In the genomic region with DNA sequence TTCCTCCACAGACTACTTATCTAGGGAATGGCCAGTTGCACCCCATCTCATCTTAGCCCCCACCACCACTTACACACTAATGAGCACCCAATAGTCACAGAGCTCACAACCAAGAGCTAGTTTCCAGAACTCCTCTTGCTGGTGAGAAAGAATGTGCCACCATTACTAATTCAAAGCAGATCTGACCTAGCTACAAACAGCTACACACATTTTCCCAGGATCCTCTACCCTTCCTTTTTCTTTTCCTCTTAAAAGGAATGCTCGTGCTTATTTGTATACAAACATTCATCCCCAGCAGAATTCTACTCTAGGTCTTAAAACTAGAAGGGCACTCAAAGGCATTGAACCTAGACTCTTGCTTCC, we compare ENCODE assay signal across 1 cellular context.
TF ChIP-seq lines count a peak whose summit lies in the region.

No MANE protein-coding gene starts in this region.

TF ChIP-seq in HepG2, 621 proteins besides CTCF, POLR2A, EP300 and RAD21 (continued from another document):
- TF ChIP-seq ZNF180 (CRISPR knock-in tag; IDR thresholded peaks at IDR 0.05; ENCODE audit: borderline replicate concordance, low read depth) = no peak
- TF ChIP-seq, protein P1, sequence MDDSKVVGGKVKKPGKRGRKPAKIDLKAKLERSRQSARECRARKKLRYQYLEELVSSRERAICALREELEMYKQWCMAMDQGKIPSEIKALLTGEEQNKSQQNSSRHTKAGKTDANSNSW (CRISPR knock-in tag; IDR thresholded peaks at IDR 0.05; ENCODE audit: borderline replicate concordance) = no peak
- no peak for TF ChIP-seq PHF5A (CRISPR knock-in tag; IDR thresholded peaks at IDR 0.05; ENCODE audit: low read depth, unreplicated experiment)
- no peak for TF ChIP-seq ZIK1 (CRISPR knock-in tag; IDR thresholded peaks at IDR 0.05; ENCODE audit: borderline replicate concordance, low read depth)
- TF ChIP-seq, protein P2, sequence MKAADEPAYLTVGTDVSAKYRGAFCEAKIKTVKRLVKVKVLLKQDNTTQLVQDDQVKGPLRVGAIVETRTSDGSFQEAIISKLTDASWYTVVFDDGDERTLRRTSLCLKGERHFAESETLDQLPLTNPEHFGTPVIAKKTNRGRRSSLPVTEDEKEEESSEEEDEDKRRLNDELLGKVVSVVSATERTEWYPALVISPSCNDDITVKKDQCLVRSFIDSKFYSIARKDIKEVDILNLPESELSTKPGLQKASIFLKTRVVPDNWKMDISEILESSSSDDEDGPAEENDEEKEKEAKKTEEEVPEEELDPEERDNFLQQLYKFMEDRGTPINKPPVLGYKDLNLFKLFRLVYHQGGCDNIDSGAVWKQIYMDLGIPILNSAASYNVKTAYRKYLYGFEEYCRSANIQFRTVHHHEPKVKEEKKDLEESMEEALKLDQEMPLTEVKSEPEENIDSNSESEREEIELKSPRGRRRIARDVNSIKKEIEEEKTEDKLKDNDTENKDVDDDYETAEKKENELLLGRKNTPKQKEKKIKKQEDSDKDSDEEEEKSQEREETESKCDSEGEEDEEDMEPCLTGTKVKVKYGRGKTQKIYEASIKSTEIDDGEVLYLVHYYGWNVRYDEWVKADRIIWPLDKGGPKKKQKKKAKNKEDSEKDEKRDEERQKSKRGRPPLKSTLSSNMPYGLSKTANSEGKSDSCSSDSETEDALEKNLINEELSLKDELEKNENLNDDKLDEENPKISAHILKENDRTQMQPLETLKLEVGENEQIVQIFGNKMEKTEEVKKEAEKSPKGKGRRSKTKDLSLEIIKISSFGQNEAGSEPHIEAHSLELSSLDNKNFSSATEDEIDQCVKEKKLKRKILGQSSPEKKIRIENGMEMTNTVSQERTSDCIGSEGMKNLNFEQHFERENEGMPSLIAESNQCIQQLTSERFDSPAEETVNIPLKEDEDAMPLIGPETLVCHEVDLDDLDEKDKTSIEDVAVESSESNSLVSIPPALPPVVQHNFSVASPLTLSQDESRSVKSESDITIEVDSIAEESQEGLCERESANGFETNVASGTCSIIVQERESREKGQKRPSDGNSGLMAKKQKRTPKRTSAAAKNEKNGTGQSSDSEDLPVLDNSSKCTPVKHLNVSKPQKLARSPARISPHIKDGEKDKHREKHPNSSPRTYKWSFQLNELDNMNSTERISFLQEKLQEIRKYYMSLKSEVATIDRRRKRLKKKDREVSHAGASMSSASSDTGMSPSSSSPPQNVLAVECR (CRISPR knock-in tag; IDR thresholded peaks at IDR 0.05; ENCODE audit: borderline replicate concordance) = no peak
- TF ChIP-seq MYC (CRISPR knock-in tag; IDR thresholded peaks at IDR 0.05; ENCODE audit: borderline replicate concordance) = no peak
- no peak for TF ChIP-seq ZNF235 (CRISPR knock-in tag; IDR thresholded peaks at IDR 0.05; ENCODE audit: borderline replicate concordance)
- TF ChIP-seq IRX3 (CRISPR knock-in tag; IDR thresholded peaks at IDR 0.05; ENCODE audit: borderline replicate concordance, low read depth) = no peak
- TF ChIP-seq KDM2A (CRISPR knock-in tag; IDR thresholded peaks at IDR 0.05; ENCODE audit: borderline replicate concordance, low read depth) = no peak
- no peak for TF ChIP-seq ZNF598 (CRISPR knock-in tag; IDR thresholded peaks at IDR 0.05; ENCODE audit: borderline replicate concordance)
- TF ChIP-seq, protein P3, sequence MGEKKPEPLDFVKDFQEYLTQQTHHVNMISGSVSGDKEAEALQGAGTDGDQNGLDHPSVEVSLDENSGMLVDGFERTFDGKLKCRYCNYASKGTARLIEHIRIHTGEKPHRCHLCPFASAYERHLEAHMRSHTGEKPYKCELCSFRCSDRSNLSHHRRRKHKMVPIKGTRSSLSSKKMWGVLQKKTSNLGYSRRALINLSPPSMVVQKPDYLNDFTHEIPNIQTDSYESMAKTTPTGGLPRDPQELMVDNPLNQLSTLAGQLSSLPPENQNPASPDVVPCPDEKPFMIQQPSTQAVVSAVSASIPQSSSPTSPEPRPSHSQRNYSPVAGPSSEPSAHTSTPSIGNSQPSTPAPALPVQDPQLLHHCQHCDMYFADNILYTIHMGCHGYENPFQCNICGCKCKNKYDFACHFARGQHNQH (CRISPR knock-in tag; IDR thresholded peaks at IDR 0.05) = no peak
